8 cellular contexts compared by ENCODE assay signal in the genomic region with DNA sequence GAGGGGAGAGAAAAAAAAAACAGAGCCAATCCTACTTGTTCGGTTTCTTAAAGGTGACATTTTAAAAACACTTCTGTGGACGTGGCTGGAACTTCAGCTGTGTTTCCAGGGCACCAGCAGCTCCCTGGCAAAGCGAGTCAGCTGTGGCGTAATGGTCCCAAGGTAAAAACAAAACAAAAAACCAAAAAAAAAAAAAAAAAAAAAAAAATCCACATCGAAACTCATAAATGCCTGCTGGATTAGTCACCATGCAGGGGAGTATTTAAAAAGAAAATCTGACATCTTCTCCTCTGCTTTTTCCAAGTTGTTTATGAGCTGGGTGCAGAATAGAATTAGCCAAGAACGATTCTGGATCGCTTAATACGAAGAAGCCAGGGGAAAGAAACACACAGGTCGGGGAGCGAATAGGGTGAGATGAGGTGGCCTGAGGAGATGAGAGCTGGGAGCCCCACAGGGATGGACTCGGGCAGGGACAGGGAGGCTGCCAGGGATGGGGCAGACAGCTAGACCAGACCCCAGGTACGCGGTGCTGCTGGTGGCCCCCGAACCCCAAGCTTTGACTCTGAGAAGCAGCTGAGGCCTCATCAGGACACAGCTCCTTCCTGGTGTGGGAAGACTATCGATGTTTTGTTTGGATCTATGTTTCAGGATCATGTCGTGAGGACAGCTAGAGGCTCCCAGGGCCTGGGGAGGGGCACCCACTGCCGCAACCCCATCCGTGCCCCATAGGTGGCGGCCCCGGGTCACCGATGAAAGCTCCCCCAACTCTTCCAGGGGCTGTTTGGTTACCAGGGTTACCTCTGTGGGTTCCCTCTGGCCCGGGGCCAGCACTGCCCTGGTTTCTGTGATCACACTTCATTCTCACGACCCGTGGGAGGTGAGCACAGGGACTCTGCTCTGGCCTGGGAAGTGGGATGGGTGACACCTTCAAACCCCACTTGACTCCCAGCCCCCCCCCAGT. TPM values are rescaled to one million over a fixed set of nuclear protein-coding genes. Genes with fewer than 3 reads are reported as not detected.
A peak's percentile ranks its signal among the peaks of the same experiment; 100 is the strongest.
DNase-seq lines count a peak whose midpoint lies in the region; ATAC-seq and TF ChIP-seq lines count a peak whose summit lies in the region.

No MANE protein-coding gene starts in this region.

- no peak for TF ChIP-seq POLR2A in lower leg skin (IDR thresholded peaks at IDR 0.05)

- H3K36me3 Mint-ChIP-seq in activated naive CD8-positive, alpha-beta T cell treated with anti-CD3 and anti-CD28 coated beads for 36 hours: peaks cover 13% of the 10 kb centered on the region

- H3K27ac ChIP-seq in SK-N-MC: peak overlapping the region; percentile 78
- H3K27ac ChIP-seq in right cardiac atrium (ENCODE audit: low read length): peak overlapping the region; percentile 37

- H3K27me3 Mint-ChIP-seq in activated naive CD8-positive, alpha-beta T cell treated with anti-CD3 and anti-CD28 coated beads for 36 hours: no peaks in the 10 kb centered on the region

- 49% methylated on average over 24 of the region's 24 CpGs for WGBS in right cardiac atrium
- WGBS in lower leg skin, 2 donors: 23 to 39% methylated on average over 24 of the region's 24 CpGs

- peaks cover 2% of the 10 kb centered on the region for H3K4me1 ChIP-seq in right cardiac atrium (ENCODE audit: control insufficient read depth, insufficient read depth, low read length)

- TF ChIP-seq CTCF in AG09319 (IDR thresholded peaks at IDR 0.05; ENCODE audit: low read depth, low read length) (peak; percentile 32), lower leg skin (IDR thresholded peaks at IDR 0.05) (no peak)

- no peak overlapping the region for H3K4me3 Mint-ChIP-seq in activated naive CD8-positive, alpha-beta T cell treated with anti-CD3 and anti-CD28 coated beads for 36 hours

- H3K4me3 ChIP-seq in H7 (ENCODE audit: insufficient read depth, low read depth, low read length): no peak overlapping the region
- H3K4me3 ChIP-seq in SK-N-MC: no peak overlapping the region
- H3K4me3 ChIP-seq in right cardiac atrium (ENCODE audit: low read length): no peak overlapping the region
- no peak overlapping the region for H3K4me3 ChIP-seq in lower leg skin (ENCODE audit: low read depth, poor library complexity, severe bottlenecking)

- intact Hi-C loops in right cardiac atrium (cut with DNase I): no loop called here
- intact Hi-C loops in lower leg skin (cut with DNase I; ENCODE audit: low total_unique reads): loop anchor here (5.0 kb wide), 1 partner anchor 77 kb away; no protein-coding TSS in a partner anchor

- peak overlapping the region; percentile 20 for H3K9ac ChIP-seq in SK-N-MC (ENCODE audit: insufficient read length)

- ATAC-seq in right cardiac atrium: no peak

- H3K27me3 ChIP-seq in H7 (ENCODE audit: control insufficient read depth, insufficient read depth, low read length) (no peaks in the 10 kb centered on the region), right cardiac atrium (ENCODE audit: control insufficient read depth, insufficient read depth) (no peaks in the 10 kb centered on the region)

- H3K4me1 Mint-ChIP-seq in activated naive CD8-positive, alpha-beta T cell treated with anti-CD3 and anti-CD28 coated beads for 36 hours: peaks cover 14% of the 10 kb centered on the region

- H3K36me3 ChIP-seq in H7 (replicated peaks; ENCODE audit: control insufficient read depth, insufficient read depth, low read length) (peaks cover 16% of the 10 kb centered on the region), SK-N-MC (ENCODE audit: insufficient read depth, low read length) (peaks cover 39% of the 10 kb centered on the region)

- H3K9me3 ChIP-seq in SK-N-MC (ENCODE audit: low read depth, low read length) (no peaks in the 10 kb centered on the region), right cardiac atrium (ENCODE audit: control insufficient read depth, low read length) (no peaks in the 10 kb centered on the region)

- H3K27ac Mint-ChIP-seq in activated naive CD8-positive, alpha-beta T cell treated with anti-CD3 and anti-CD28 coated beads for 36 hours: peak overlapping the region; percentile 56

- no peaks in the 10 kb centered on the region for H3K9me3 Mint-ChIP-seq in activated naive CD8-positive, alpha-beta T cell treated with anti-CD3 and anti-CD28 coated beads for 36 hours

- DNase-seq in AG09319 (ENCODE audit: extremely low read depth, low read depth) (peak; percentile 56), H7 (peak; percentile 96), SK-N-MC (ENCODE audit: low read depth, low spot score) (no peak), right cardiac atrium (peak in 2 of 3 donors; percentile 73 to 84), NCI-H1092 treated with DMSO at 0.1 percent for 48 hours (lab: John Stamatoyannopoulos, UW) (no peak), lower leg skin (ENCODE audit: low spot score in 2 of 2) (no peak)
- peak; percentile 81 for DNase-seq in activated naive CD8-positive, alpha-beta T cell treated with anti-CD3 and anti-CD28 coated beads for 36 hours
- peak; percentile 47 to 48 for DNase-seq in stimulated activated CD4-positive, alpha-beta T cell treated with anti-CD3 and anti-CD28 coated beads, Interleukin-15, amount 100 ng/mL, for 1 hour (ENCODE audit: low read depth in 1 of 2, low spot score in 1 of 2)

RNA-seq across cellular contexts. Expression of gene CTXN1, which starts 3.1 kb away (rescaled TPM):
- total RNA-seq in H7 (2014; rRNA removed; shearing (Covaris generic)): 5.0 and 10.7 TPM in 2 replicates
- total RNA-seq in activated naive CD8-positive, alpha-beta T cell treated with anti-CD3 and anti-CD28 coated beads for 36 hours: under 1 TPM; 0.44 to 0.52 TPM
- total RNA-seq in right cardiac atrium (under 1 TPM in 2 of 4 donors, not detected in 2; 0.24 to 0.34 TPM), lower leg skin (1 to 10 TPM; 4.0 to 4.8 (median 4.0) TPM)
- 0.16 TPM for polyA plus RNA-seq in right cardiac atrium

RNA-seq across cellular contexts. Expression of gene SNAPC2, which starts 8.9 kb away (rescaled TPM):
- 25.5 and 25.9 TPM in 2 replicates for total RNA-seq in H7 (2014; rRNA removed; shearing (Covaris generic))
- 10 to 100 TPM; 14.4 to 14.8 TPM for total RNA-seq in activated naive CD8-positive, alpha-beta T cell treated with anti-CD3 and anti-CD28 coated beads for 36 hours
- 10 to 100 TPM in 3 of 4 donors, 1 to 10 TPM in 1; 9.6 to 14.4 (median 11.0) TPM for total RNA-seq in right cardiac atrium
- 12.2 TPM for polyA plus RNA-seq in right cardiac atrium
- total RNA-seq in lower leg skin: 10 to 100 TPM; 15.7 to 26.4 (median 24.6) TPM

RNA-seq across cellular contexts. Expression of gene TGFBR3L, which starts 14.4 kb away (rescaled TPM):
- total RNA-seq in H7 (2014; rRNA removed; shearing (Covaris generic)): 1.7 TPM in 1 of 2 replicates, not detected in the other
- total RNA-seq in activated naive CD8-positive, alpha-beta T cell treated with anti-CD3 and anti-CD28 coated beads for 36 hours: 1 to 10 TPM; 2.1 to 3.2 TPM
- total RNA-seq in right cardiac atrium: 10 to 100 TPM in 3 of 4 donors, 1 to 10 TPM in 1; 8.0 to 17.6 (median 14.5) TPM
- polyA plus RNA-seq in right cardiac atrium: 2.4 TPM
- total RNA-seq in lower leg skin: 1 to 10 TPM in 3 of 4 donors, not detected in 1; 1.5 to 3.7 (median 2.1) TPM

RNA-seq across cellular contexts. Expression of gene TIMM44, which starts 14.4 kb away (rescaled TPM):
- 110 and 131 TPM in 2 replicates for total RNA-seq in H7 (2014; rRNA removed; shearing (Covaris generic))
- total RNA-seq in activated naive CD8-positive, alpha-beta T cell treated with anti-CD3 and anti-CD28 coated beads for 36 hours: 100 to 1,000 TPM; 125 to 136 TPM
- 10 to 100 TPM; 51.1 to 88.9 (median 64.0) TPM for total RNA-seq in right cardiac atrium
- polyA plus RNA-seq in right cardiac atrium: 64.6 TPM
- total RNA-seq in lower leg skin: 100 to 1,000 TPM in 1 of 4 donors, 10 to 100 TPM in 3; 36.8 to 119 (median 51.7) TPM

RNA-seq across cellular contexts. Expression of gene MAP2K7, which starts 25.3 kb away (rescaled TPM):
- total RNA-seq in H7 (2014; rRNA removed; shearing (Covaris generic)): 21.1 and 24.3 TPM in 2 replicates
- 10 to 100 TPM; 31.8 to 32.4 TPM for total RNA-seq in activated naive CD8-positive, alpha-beta T cell treated with anti-CD3 and anti-CD28 coated beads for 36 hours
- total RNA-seq in right cardiac atrium (10 to 100 TPM; 23.2 to 32.6 (median 28.5) TPM), lower leg skin (10 to 100 TPM; 23.1 to 47.8 (median 30.9) TPM)
- polyA plus RNA-seq in right cardiac atrium: 26.9 TPM

Comparison
In these comparisons a context has a peak if more than half of its experiments do, and no peak if none do; other contexts are left out.
1. DNase-seq: peak in AG09319 (single experiment), H7 (single experiment), activated naive CD8-positive, alpha-beta T cell treated with anti-CD3 and anti-CD28 coated beads for 36 hours (single experiment), right cardiac atrium (2 of 3) and stimulated activated CD4-positive, alpha-beta T cell treated with anti-CD3 and anti-CD28 coated beads, Interleukin-15, amount 100 ng/mL, for 1 hour (2 of 2); none in SK-N-MC (single experiment), NCI-H1092 treated with DMSO at 0.1 percent for 48 hours (single experiment) and lower leg skin (0 of 2).